8 cellular contexts compared by ENCODE assay signal in genomic region chr17:65561394-65562205, GRCh38. TPM values are rescaled to one million over a fixed set of nuclear protein-coding genes. Genes with fewer than 3 reads are reported as not detected.
A peak's percentile ranks its signal among the peaks of the same experiment; 100 is the strongest.
DNase-seq lines count a peak whose midpoint lies in the region; ATAC-seq and TF ChIP-seq lines count a peak whose summit lies in the region.

A gene with protein sequence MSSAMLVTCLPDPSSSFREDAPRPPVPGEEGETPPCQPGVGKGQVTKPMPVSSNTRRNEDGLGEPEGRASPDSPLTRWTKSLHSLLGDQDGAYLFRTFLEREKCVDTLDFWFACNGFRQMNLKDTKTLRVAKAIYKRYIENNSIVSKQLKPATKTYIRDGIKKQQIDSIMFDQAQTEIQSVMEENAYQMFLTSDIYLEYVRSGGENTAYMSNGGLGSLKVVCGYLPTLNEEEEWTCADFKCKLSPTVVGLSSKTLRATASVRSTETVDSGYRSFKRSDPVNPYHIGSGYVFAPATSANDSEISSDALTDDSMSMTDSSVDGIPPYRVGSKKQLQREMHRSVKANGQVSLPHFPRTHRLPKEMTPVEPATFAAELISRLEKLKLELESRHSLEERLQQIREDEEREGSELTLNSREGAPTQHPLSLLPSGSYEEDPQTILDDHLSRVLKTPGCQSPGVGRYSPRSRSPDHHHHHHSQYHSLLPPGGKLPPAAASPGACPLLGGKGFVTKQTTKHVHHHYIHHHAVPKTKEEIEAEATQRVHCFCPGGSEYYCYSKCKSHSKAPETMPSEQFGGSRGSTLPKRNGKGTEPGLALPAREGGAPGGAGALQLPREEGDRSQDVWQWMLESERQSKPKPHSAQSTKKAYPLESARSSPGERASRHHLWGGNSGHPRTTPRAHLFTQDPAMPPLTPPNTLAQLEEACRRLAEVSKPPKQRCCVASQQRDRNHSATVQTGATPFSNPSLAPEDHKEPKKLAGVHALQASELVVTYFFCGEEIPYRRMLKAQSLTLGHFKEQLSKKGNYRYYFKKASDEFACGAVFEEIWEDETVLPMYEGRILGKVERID (minus strand): TSS chr17:65561648. CDS start chr17:65558620, 3,028 bp downstream.

- TF ChIP-seq CTCF in Peyer's patch (IDR thresholded peaks at IDR 0.05) = peak in 5 of 6 experiments; percentile 10 to 51 (median 33)
- no peak for TF ChIP-seq CTCF in natural killer cell (IDR thresholded peaks at IDR 0.05)

- H3K4me3 ChIP-seq in HUES64 (ENCODE audit: low read length) = peak within 1 kb of the TSS; percentile 82
- H3K4me3 ChIP-seq in Peyer's patch = peak within 1 kb of the TSS; percentile 78 to 97 (median 88)

- 2% methylated on average over 59 of the region's 68 CpGs for WGBS in HUES64

- no peaks in the 10 kb centered on the region for H3K9me3 ChIP-seq in HUES64 (ENCODE audit: insufficient read depth, low read depth, low read length)
- H3K9me3 ChIP-seq in Peyer's patch = no peaks in the 10 kb centered on the region

- peak within 1 kb of the TSS; percentile 76 for H3K4me3 Mint-ChIP-seq in activated T-helper 2 cell treated with anti-CD3 and anti-CD28 coated beads, Interferon-gamma antibody, Interleukin-2, Interleukin-4, amounts not matched to agents 10 μg/mL and 5 μg/mL and 100 μg/mL, durations not matched to agents 14 hours and 24 hours and 36 hours (ENCODE audit: low read depth)
- peak within 1 kb of the TSS; percentile 90 for H3K4me3 Mint-ChIP-seq in natural killer cell
- peak within 1 kb of the TSS; percentile 78 to 87 for H3K4me3 Mint-ChIP-seq in stimulated activated naive B cell treated with anti-CD40 and anti-IgM and Interleukin-4, amounts not matched to agents 10 μg/mL and 1 μg/mL and 100 μg/mL, for 72 hours

- H3K4me1 ChIP-seq in HUES64 (ENCODE audit: insufficient read depth, low read length) (peaks cover 29% of the 10 kb centered on the region), Peyer's patch (peaks cover 0 to 50% (median 3%) of the 10 kb centered on the region in 4 donors)

- TF ChIP-seq POLR2A in Peyer's patch (IDR thresholded peaks at IDR 0.05) = no peak

- peak; percentile 93 for DNase-seq in COLO829 (ENCODE audit: low spot score)
- DNase-seq in Peyer's patch = peak; percentile 73 to 94 (median 92)
- peak; percentile 77 for DNase-seq in activated T-helper 2 cell treated with anti-CD3 and anti-CD28 coated beads, Interferon-gamma antibody, Interleukin-2, Interleukin-4, amounts not matched to agents 10 μg/mL and 5 μg/mL and 100 μg/mL, durations not matched to agents 14 hours and 24 hours and 36 hours (ENCODE audit: low spot score)
- DNase-seq in fibroblast of peridontal ligament (ENCODE audit: extremely low read depth) = peak; percentile 83
- peak; percentile 69 for DNase-seq in natural killer cell
- peak; percentile 72 for DNase-seq in stimulated activated naive B cell treated with anti-CD40 and anti-IgM and Interleukin-4, amounts not matched to agents 10 μg/mL and 1 μg/mL and 100 μg/mL, for 72 hours

- no peaks in the 10 kb centered on the region for H3K9me3 Mint-ChIP-seq in activated T-helper 2 cell treated with anti-CD3 and anti-CD28 coated beads, Interferon-gamma antibody, Interleukin-2, Interleukin-4, amounts not matched to agents 10 μg/mL and 5 μg/mL and 100 μg/mL, durations not matched to agents 14 hours and 24 hours and 36 hours
- no peaks in the 10 kb centered on the region for H3K9me3 Mint-ChIP-seq in natural killer cell
- H3K9me3 Mint-ChIP-seq in stimulated activated naive B cell treated with anti-CD40 and anti-IgM and Interleukin-4, amounts not matched to agents 10 μg/mL and 1 μg/mL and 100 μg/mL, for 72 hours = no peaks in the 10 kb centered on the region

- H3K27me3 Mint-ChIP-seq in activated T-helper 2 cell treated with anti-CD3 and anti-CD28 coated beads, Interferon-gamma antibody, Interleukin-2, Interleukin-4, amounts not matched to agents 10 μg/mL and 5 μg/mL and 100 μg/mL, durations not matched to agents 14 hours and 24 hours and 36 hours (ENCODE audit: low read depth) = peaks cover 11% of the 10 kb centered on the region
- H3K27me3 Mint-ChIP-seq in natural killer cell (ENCODE audit: low read depth in 2 of 2) = peaks cover 9 to 12% of the 10 kb centered on the region in 2 donors
- peaks cover 8 to 19% of the 10 kb centered on the region in 2 donors for H3K27me3 Mint-ChIP-seq in stimulated activated naive B cell treated with anti-CD40 and anti-IgM and Interleukin-4, amounts not matched to agents 10 μg/mL and 1 μg/mL and 100 μg/mL, for 72 hours

- H3K27ac Mint-ChIP-seq in activated T-helper 2 cell treated with anti-CD3 and anti-CD28 coated beads, Interferon-gamma antibody, Interleukin-2, Interleukin-4, amounts not matched to agents 10 μg/mL and 5 μg/mL and 100 μg/mL, durations not matched to agents 14 hours and 24 hours and 36 hours = peak within 1 kb of the TSS; percentile 45
- H3K27ac Mint-ChIP-seq in natural killer cell = peak within 1 kb of the TSS in 1 of 2 donors; percentile 76
- peak within 1 kb of the TSS; percentile 81 for H3K27ac Mint-ChIP-seq in stimulated activated naive B cell treated with anti-CD40 and anti-IgM and Interleukin-4, amounts not matched to agents 10 μg/mL and 1 μg/mL and 100 μg/mL, for 72 hours

- peaks cover 3% of the 10 kb centered on the region for H3K36me3 Mint-ChIP-seq in activated T-helper 2 cell treated with anti-CD3 and anti-CD28 coated beads, Interferon-gamma antibody, Interleukin-2, Interleukin-4, amounts not matched to agents 10 μg/mL and 5 μg/mL and 100 μg/mL, durations not matched to agents 14 hours and 24 hours and 36 hours (ENCODE audit: low read depth)
- no peaks in the 10 kb centered on the region for H3K36me3 Mint-ChIP-seq in natural killer cell
- H3K36me3 Mint-ChIP-seq in stimulated activated naive B cell treated with anti-CD40 and anti-IgM and Interleukin-4, amounts not matched to agents 10 μg/mL and 1 μg/mL and 100 μg/mL, for 72 hours = no peaks in the 10 kb centered on the region

- peak; percentile 86 for ATAC-seq in GM21515 (IDR thresholded peaks at IDR 0.05; ENCODE audit: unreplicated experiment)
- peak; percentile 87 to 92 (median 89) for ATAC-seq in natural killer cell
- ATAC-seq in stimulated activated naive B cell treated with anti-CD40 and anti-IgM and Interleukin-4, amounts not matched to agents 10 μg/mL and 1 μg/mL and 100 μg/mL, for 72 hours (replicated peaks) = peak; percentile 90 to 93

- H3K27me3 ChIP-seq in HUES64 (ENCODE audit: insufficient read depth, low read length) (no peaks in the 10 kb centered on the region), Peyer's patch (no peaks in the 10 kb centered on the region)

- H3K36me3 ChIP-seq in HUES64 (ENCODE audit: insufficient read depth, low read length) = peaks cover 17% of the 10 kb centered on the region
- no peaks in the 10 kb centered on the region for H3K36me3 ChIP-seq in Peyer's patch

- intact Hi-C loops in activated T-helper 2 cell treated with anti-CD3 and anti-CD28 coated beads, Interferon-gamma antibody, Interleukin-2, Interleukin-4, amounts not matched to agents 10 μg/mL and 5 μg/mL and 100 μg/mL, durations not matched to agents 14 hours and 24 hours and 36 hours (cut with micrococcal nuclease) = no loop called here
- intact Hi-C loops in natural killer cell (cut with micrococcal nuclease) = no loop called here

- H3K9ac ChIP-seq in HUES64 (ENCODE audit: low read depth, low read length) = peak within 1 kb of the TSS; percentile 82

- H3K27ac ChIP-seq in HUES64 (ENCODE audit: low read depth, low read length) (peak within 1 kb of the TSS; percentile 98), Peyer's patch (peak within 1 kb of the TSS; percentile 73 to 96 (median 92))

- H3K4me1 Mint-ChIP-seq in activated T-helper 2 cell treated with anti-CD3 and anti-CD28 coated beads, Interferon-gamma antibody, Interleukin-2, Interleukin-4, amounts not matched to agents 10 μg/mL and 5 μg/mL and 100 μg/mL, durations not matched to agents 14 hours and 24 hours and 36 hours (ENCODE audit: low read depth) = peaks cover 23% of the 10 kb centered on the region
- H3K4me1 Mint-ChIP-seq in natural killer cell = peaks cover 14 to 16% of the 10 kb centered on the region in 2 donors
- peaks cover 10 to 47% of the 10 kb centered on the region in 2 donors for H3K4me1 Mint-ChIP-seq in stimulated activated naive B cell treated with anti-CD40 and anti-IgM and Interleukin-4, amounts not matched to agents 10 μg/mL and 1 μg/mL and 100 μg/mL, for 72 hours

RNA-seq across cellular contexts. Expression of the gene that starts here (rescaled TPM):
- polyA plus RNA-seq in HUES64 (2013, experiment 1 of 2) = 30.5 TPM
- 35.8 TPM for polyA plus RNA-seq in HUES64 (2013, experiment 2 of 2)
- total RNA-seq in Peyer's patch (10 to 100 TPM; 16.5 to 69.3 (median 29.4) TPM), natural killer cell (1 to 10 TPM; 1.3 to 4.1 (median 1.7) TPM)
- total RNA-seq in activated T-helper 2 cell treated with anti-CD3 and anti-CD28 coated beads, Interferon-gamma antibody, Interleukin-2, Interleukin-4, amounts not matched to agents 10 μg/mL and 5 μg/mL and 100 μg/mL, durations not matched to agents 14 hours and 24 hours and 36 hours = 6.8 and 7.4 TPM in 2 replicates

Comparison
In these comparisons a context has a peak if more than half of its experiments do, and no peak if none do; other contexts are left out.
1. Peak in every context shown above with its lines: DNase-seq, ATAC-seq, H3K4me3 ChIP-seq and H3K27ac ChIP-seq.